ENCODE assay signal across 1 cellular context in the genomic region with DNA sequence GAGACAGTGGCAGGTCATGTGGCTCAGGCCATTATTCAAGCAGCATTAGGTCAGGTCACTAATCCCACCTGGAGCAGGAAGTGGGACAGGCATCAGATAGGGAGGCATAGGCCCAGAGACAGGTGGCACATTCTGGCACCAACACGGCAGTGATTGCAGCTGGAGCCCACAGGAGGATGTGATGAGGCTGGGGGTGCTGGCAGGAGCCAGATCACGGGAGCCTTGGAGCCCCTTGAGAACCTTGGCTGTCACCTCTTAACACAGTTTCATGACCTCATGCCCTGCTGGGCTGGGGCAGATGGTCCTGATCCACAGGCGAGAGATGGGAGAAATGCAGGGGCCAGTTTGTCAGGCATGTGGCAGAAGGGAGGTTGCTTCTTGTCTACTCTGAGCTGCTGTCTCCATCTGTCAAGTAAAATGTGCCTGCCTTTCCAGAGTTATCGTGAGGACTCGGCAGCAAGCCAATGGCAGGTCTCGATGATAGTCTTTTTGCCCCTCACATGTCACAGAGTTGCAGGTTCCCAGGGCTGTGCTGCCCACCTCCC.
TF ChIP-seq lines count a peak whose summit lies in the region.

No MANE protein-coding gene starts in this region.

TF ChIP-seq in IMR-90, 13 proteins besides CTCF, POLR2A, EP300 and RAD21:
- TF ChIP-seq BHLHE40 (IDR thresholded peaks at IDR 0.05; ENCODE audit: low read depth, low read length): no peak
- no peak for TF ChIP-seq CEBPB (IDR thresholded peaks at IDR 0.05; ENCODE audit: low read depth, low read length)
- TF ChIP-seq MXI1 (IDR thresholded peaks at IDR 0.05; ENCODE audit: borderline replicate concordance, low read depth, low read length): no peak
- TF ChIP-seq, protein P1, sequence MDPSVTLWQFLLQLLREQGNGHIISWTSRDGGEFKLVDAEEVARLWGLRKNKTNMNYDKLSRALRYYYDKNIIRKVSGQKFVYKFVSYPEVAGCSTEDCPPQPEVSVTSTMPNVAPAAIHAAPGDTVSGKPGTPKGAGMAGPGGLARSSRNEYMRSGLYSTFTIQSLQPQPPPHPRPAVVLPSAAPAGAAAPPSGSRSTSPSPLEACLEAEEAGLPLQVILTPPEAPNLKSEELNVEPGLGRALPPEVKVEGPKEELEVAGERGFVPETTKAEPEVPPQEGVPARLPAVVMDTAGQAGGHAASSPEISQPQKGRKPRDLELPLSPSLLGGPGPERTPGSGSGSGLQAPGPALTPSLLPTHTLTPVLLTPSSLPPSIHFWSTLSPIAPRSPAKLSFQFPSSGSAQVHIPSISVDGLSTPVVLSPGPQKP (IDR thresholded peaks at IDR 0.05; ENCODE audit: borderline replicate concordance, low read depth, low read length): no peak
- TF ChIP-seq RFX5 (IDR thresholded peaks at IDR 0.05; ENCODE audit: low read depth, low read length): no peak
- no peak for TF ChIP-seq NFE2L2 (IDR thresholded peaks at IDR 0.05; ENCODE audit: low read depth, low read length)
- no peak for TF ChIP-seq FOS (IDR thresholded peaks at IDR 0.05; ENCODE audit: low read depth, low read length)
- no peak for TF ChIP-seq CHD1 (IDR thresholded peaks at IDR 0.05; ENCODE audit: low read depth, low read length)
- no peak for TF ChIP-seq MAZ (IDR thresholded peaks at IDR 0.05; ENCODE audit: borderline replicate concordance, low read depth, low read length)
- TF ChIP-seq, protein P2, sequence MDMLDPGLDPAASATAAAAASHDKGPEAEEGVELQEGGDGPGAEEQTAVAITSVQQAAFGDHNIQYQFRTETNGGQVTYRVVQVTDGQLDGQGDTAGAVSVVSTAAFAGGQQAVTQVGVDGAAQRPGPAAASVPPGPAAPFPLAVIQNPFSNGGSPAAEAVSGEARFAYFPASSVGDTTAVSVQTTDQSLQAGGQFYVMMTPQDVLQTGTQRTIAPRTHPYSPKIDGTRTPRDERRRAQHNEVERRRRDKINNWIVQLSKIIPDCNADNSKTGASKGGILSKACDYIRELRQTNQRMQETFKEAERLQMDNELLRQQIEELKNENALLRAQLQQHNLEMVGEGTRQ (IDR thresholded peaks at IDR 0.05; ENCODE audit: low read depth, low read length): no peak
- TF ChIP-seq SMC3 (IDR thresholded peaks at IDR 0.05; ENCODE audit: low read depth, low read length): no peak
- TF ChIP-seq MAFK (IDR thresholded peaks at IDR 0.05; ENCODE audit: low read depth, low read length): no peak
- no peak for TF ChIP-seq RCOR1 (IDR thresholded peaks at IDR 0.05; ENCODE audit: insufficient replicate concordance, low read length)
